Comparison of ENCODE assay signal across 20 cellular contexts in the genomic region with DNA sequence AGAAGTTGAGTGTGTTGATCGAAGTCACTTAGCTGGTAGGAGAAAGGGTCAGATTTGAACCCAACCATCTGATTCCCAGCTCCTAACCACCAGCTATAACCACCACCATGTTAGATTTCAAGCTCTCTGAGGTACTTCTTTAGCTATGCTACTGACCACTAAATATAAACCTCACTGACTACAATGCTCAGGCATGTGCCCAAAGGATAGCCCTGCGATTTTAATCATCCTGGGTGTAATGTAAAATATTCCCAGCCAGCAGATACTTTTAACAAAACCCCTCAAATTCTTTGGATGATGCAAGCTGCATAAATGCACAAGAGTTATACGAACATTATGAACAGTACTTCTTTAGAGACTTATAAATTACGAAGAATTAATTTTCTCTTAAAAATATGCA.
DNase-seq lines count a peak whose midpoint lies in the region; ATAC-seq lines count a peak whose summit lies in the region.
"Had no signal": no experiment of that assay in that cellular context is flagged by ENCODE, and none has a peak within 500 bp of the region (broad histone marks: within the 10 kb centered on the region; RNA-seq: fewer than 3 reads in every experiment).

No MANE protein-coding gene starts in this region.

- peaks cover 0 to 13% (median 2%) of the 10 kb centered on the region in 3 donors for H3K27me3 Mint-ChIP-seq in immature natural killer cell (ENCODE audit: low read depth in 3 of 3)

- H2AFZ ChIP-seq in trophoblast cell (ENCODE audit: insufficient read depth, low read length, poor library complexity) = no peak overlapping the region
- H2AFZ ChIP-seq: parathyroid adenoma had no signal

- H3K4me2 ChIP-seq in trophoblast cell (ENCODE audit: low read length) = no peak overlapping the region

- no peak overlapping the region for H3K4ac ChIP-seq in trophoblast cell (ENCODE audit: low read depth, low read length)

- H3K36me3 ChIP-seq in SJCRH30 = no peaks in the 10 kb centered on the region
- no peaks in the 10 kb centered on the region for H3K36me3 ChIP-seq in trophoblast cell (ENCODE audit: control insufficient read depth in 1 of 2, insufficient read depth in 2 of 2, low read length in 2 of 2)
- H3K36me3 ChIP-seq: thoracic aorta had no signal

- H3K27ac ChIP-seq in SJCRH30 (peak overlapping the region; percentile 55), trophoblast cell (ENCODE audit: low read depth, low read length) (no peak overlapping the region)
- H3K27ac ChIP-seq: parathyroid adenoma, thoracic aorta had no signal

- peaks cover 6% of the 10 kb centered on the region; the same call in 1 of the 2 replicates for H3K9me3 ChIP-seq in SJCRH30 (replicated peaks)
- H3K9me3 ChIP-seq in trophoblast cell (ENCODE audit: insufficient read depth, low read depth, low read length) = no peaks in the 10 kb centered on the region
- H3K9me3 ChIP-seq: thoracic aorta had no signal

- H4K12ac ChIP-seq in trophoblast cell (ENCODE audit: low read depth, low read length) = no peak overlapping the region

- no peak overlapping the region for H3K4me3 ChIP-seq in SJCRH30
- no peak overlapping the region for H3K4me3 ChIP-seq in trophoblast cell (ENCODE audit: low read depth, low read length)
- H3K4me3 ChIP-seq: thoracic aorta had no signal

- no peaks in the 10 kb centered on the region for H3K79me2 ChIP-seq in trophoblast cell (ENCODE audit: control insufficient read depth, insufficient read depth, low read length, poor library complexity)
- H3K79me2 ChIP-seq: parathyroid adenoma had no signal

- H3K4me1 Mint-ChIP-seq in immature natural killer cell = no peaks in the 10 kb centered on the region
- H3K4me1 Mint-ChIP-seq: activated naive CD8-positive, alpha-beta T cell treated with anti-CD3 and anti-CD28 coated beads, Interleukin-2, amount 50 U/mL, for 24 hours; activated T-helper 17 cell treated with anti-CD3 and anti-CD28 coated beads, Interleukin-2, amount 50 U/mL, for 72 hours had no signal

- H3K9me3 Mint-ChIP-seq in immature natural killer cell = no peaks in the 10 kb centered on the region
- H3K9me3 Mint-ChIP-seq: activated naive CD8-positive, alpha-beta T cell treated with anti-CD3 and anti-CD28 coated beads, Interleukin-2, amount 50 U/mL, for 24 hours; activated T-helper 17 cell treated with anti-CD3 and anti-CD28 coated beads, Interleukin-2, amount 50 U/mL, for 72 hours; endodermal cell had no signal

- no peak overlapping the region for H3K14ac ChIP-seq in trophoblast cell (ENCODE audit: low read length)

- H3K27me3 ChIP-seq in SJCRH30 = no peaks in the 10 kb centered on the region
- no peaks in the 10 kb centered on the region for H3K27me3 ChIP-seq in trophoblast cell (ENCODE audit: insufficient read depth, low read length)

- no peak overlapping the region for H3K23ac ChIP-seq in trophoblast cell (ENCODE audit: low read length)

- no peak overlapping the region for H3K9ac ChIP-seq in trophoblast cell (ENCODE audit: low read length)
- H3K9ac ChIP-seq: parathyroid adenoma had no signal

- no peak overlapping the region for H3K27ac Mint-ChIP-seq in immature natural killer cell
- H3K27ac Mint-ChIP-seq: activated naive CD8-positive, alpha-beta T cell treated with anti-CD3 and anti-CD28 coated beads, Interleukin-2, amount 50 U/mL, for 24 hours; activated T-helper 17 cell treated with anti-CD3 and anti-CD28 coated beads, Interleukin-2, amount 50 U/mL, for 72 hours; endodermal cell; WTC11 had no signal

- no peak overlapping the region for H2AK5ac ChIP-seq in trophoblast cell (ENCODE audit: low read length)

- H3K79me1 ChIP-seq in trophoblast cell (ENCODE audit: low read length) = no peaks in the 10 kb centered on the region

- no CpG with 5 or more reads among the region's 4 CpGs for WGBS in trophoblast cell (ENCODE audit: extremely low coverage, insufficient coverage, insufficient read length)

- H3K18ac ChIP-seq in trophoblast cell (ENCODE audit: low read length) = no peak overlapping the region

- ATAC-seq in GM21825 (IDR thresholded peaks at IDR 0.05; ENCODE audit: unreplicated experiment) = no peak
- ATAC-seq: activated naive CD8-positive, alpha-beta T cell treated with anti-CD3 and anti-CD28 coated beads, Interleukin-2, amount 50 U/mL, for 24 hours; activated T-helper 17 cell treated with anti-CD3 and anti-CD28 coated beads, Interleukin-2, amount 50 U/mL, for 72 hours; WTC11 had no signal

- H3K4me3 Mint-ChIP-seq in immature natural killer cell = no peak overlapping the region
- H3K4me3 Mint-ChIP-seq: activated naive CD8-positive, alpha-beta T cell treated with anti-CD3 and anti-CD28 coated beads, Interleukin-2, amount 50 U/mL, for 24 hours; activated T-helper 17 cell treated with anti-CD3 and anti-CD28 coated beads, Interleukin-2, amount 50 U/mL, for 72 hours; endodermal cell; WTC11 had no signal

- DNase-seq in EL (peak; percentile 92), SJCRH30 (no peak), fibroblast of gingiva (ENCODE audit: low read depth) (peak; percentile 62), trophoblast cell (peak; percentile 71 to 93), SW 1271 (lab: John Stamatoyannopoulos, UW) (no peak), immature natural killer cell (no peak)
- DNase-seq in stimulated activated naive CD4-positive, alpha-beta T cell treated with Interleukin-2 at 50 U/mL for 16 hours (lab: John Stamatoyannopoulos, UW) = no peak
- DNase-seq: activated CD8-positive, alpha-beta memory T cell treated with anti-CD3 and anti-CD28 coated beads for 24 hours; activated naive CD8-positive, alpha-beta T cell treated with anti-CD3 and anti-CD28 coated beads, Interleukin-2, amount 50 U/mL, for 24 hours; C1 segment of cervical spinal cord; endodermal cell; NCI-H2081; SHP77; small intestine; T-helper 2 cell had no signal

- H4K8ac ChIP-seq in trophoblast cell (ENCODE audit: low read depth, low read length) = no peak overlapping the region

- H2BK120ac ChIP-seq in trophoblast cell (ENCODE audit: insufficient read depth, low read length, poor library complexity) = no peak overlapping the region

- H2BK5ac ChIP-seq in trophoblast cell (ENCODE audit: low read depth, low read length, poor library complexity) = no peak overlapping the region

- H3K4me1 ChIP-seq in SJCRH30 (peaks cover 35% of the 10 kb centered on the region), trophoblast cell (ENCODE audit: control insufficient read depth in 1 of 2, insufficient read depth in 2 of 2, low read length in 2 of 2) (no peaks in the 10 kb centered on the region)
- H3K4me1 ChIP-seq: parathyroid adenoma had no signal

- H3K36me3 Mint-ChIP-seq in immature natural killer cell = no peaks in the 10 kb centered on the region
- H3K36me3 Mint-ChIP-seq: WTC11 had no signal

- peak overlapping the region; percentile 72 for H2BK12ac ChIP-seq in trophoblast cell (ENCODE audit: low read length)

- H4K91ac ChIP-seq in trophoblast cell (ENCODE audit: low read depth, low read length) = no peak overlapping the region

Comparison
In these comparisons a context has a peak if more than half of its experiments do, and no peak if none do; other contexts are left out.
1. DNase-seq: peak in EL (single experiment), fibroblast of gingiva (single experiment) and trophoblast cell (2 of 2); none in SJCRH30 (0 of 2), SW 1271 (0 of 2), stimulated activated naive CD4-positive, alpha-beta T cell treated with Interleukin-2 at 50 U/mL for 16 hours (single experiment) and immature natural killer cell (0 of 3).